Comparison of ENCODE assay signal across 23 cellular contexts in genomic region chr7:124034754-124035100, GRCh38. TPM values are rescaled to one million over a fixed set of nuclear protein-coding genes. Genes with fewer than 3 reads are reported as not detected.
A peak's percentile ranks its signal among the peaks of the same experiment; 100 is the strongest.
DNase-seq lines count a peak whose midpoint lies in the region; ATAC-seq, FAIRE-seq and TF ChIP-seq lines count a peak whose summit lies in the region.
"Had no signal": no experiment of that assay in that cellular context is flagged by ENCODE, and none has a peak within 500 bp of the region (broad histone marks: within the 10 kb centered on the region; RNA-seq: fewer than 3 reads in every experiment).

No MANE protein-coding gene starts in this region.

- no peak for ATAC-seq in HG03520 (IDR thresholded peaks at IDR 0.05; ENCODE audit: unreplicated experiment)

- H3K36me3 ChIP-seq in A673 (ENCODE audit: insufficient read depth, low read length, poor library complexity, severe bottlenecking) (no peaks in the 10 kb centered on the region), osteoblast (ENCODE audit: insufficient read depth, low read length) (no peaks in the 10 kb centered on the region), kidney (ENCODE audit: control insufficient read depth in 1 of 2, insufficient read depth in 2 of 2, low read length in 2 of 2) (no peaks in the 10 kb centered on the region)

- peak overlapping the region; percentile 77 for H3K4me3 ChIP-seq in A673 (ENCODE audit: low read depth, low read length, poor library complexity, severe bottlenecking)
- no peak overlapping the region for H3K4me3 ChIP-seq in LNCaP clone FGC (ENCODE audit: low read depth, low read length)
- no peak overlapping the region for H3K4me3 ChIP-seq in osteoblast (ENCODE audit: insufficient read depth, low read length)
- H3K4me3 ChIP-seq in kidney (ENCODE audit: low read length in 2 of 2) = no peak overlapping the region
- H3K4me3 ChIP-seq: PC-9 had no signal

- H3K27ac ChIP-seq in A673 (ENCODE audit: low read depth, low read length, poor library complexity, severe bottlenecking) = peak overlapping the region; percentile 98
- peak overlapping the region; percentile 94 for H3K27ac ChIP-seq in cingulate gyrus (ENCODE audit: low read depth, low read length)
- H3K27ac ChIP-seq in osteoblast (ENCODE audit: low read depth, low read length) = no peak overlapping the region
- H3K27ac ChIP-seq in kidney (ENCODE audit: low read depth in 2 of 2, low read length in 2 of 2) = no peak overlapping the region
- H3K27ac ChIP-seq: PC-9, RWPE1 had no signal

- DNase-seq in A673 (ENCODE audit: low spot score) (no peak), LNCaP clone FGC (ENCODE audit: low read depth) (peak; percentile 80), osteoblast (ENCODE audit: insufficient read length, low spot score, missing footprints) (peak; percentile 18), kidney glomerular epithelial cell (lab: John Stamatoyannopoulos, UW) (no peak), DMS 273 treated with DMSO at 0.1 percent for 48 hours (lab: John Stamatoyannopoulos, UW) (no peak), kidney (no peak)
- DNase-seq: CD4-positive, alpha-beta memory T cell; HFFc6; KG1; NCI-H1417; NCI-H187; NCI-H2107; NCI-H226; PC-9; SIG-M5 had no signal

- no peak overlapping the region for H3K9ac ChIP-seq in kidney (ENCODE audit: low read length in 2 of 2)

- no peak for TF ChIP-seq CTCF in A673 (conservative IDR thresholded peaks at IDR 0.05; ENCODE audit: low read depth, low read length)
- no peak for TF ChIP-seq CTCF in LNCaP clone FGC (IDR thresholded peaks at IDR 0.05; ENCODE audit: control insufficient read depth, extremely low read depth, insufficient read depth)
- TF ChIP-seq CTCF in osteoblast (IDR thresholded peaks at IDR 0.05; ENCODE audit: extremely low read depth, low read depth, low read length) = no peak
- TF ChIP-seq CTCF in kidney (IDR thresholded peaks at IDR 0.05; ENCODE audit: borderline replicate concordance, extremely low read depth, insufficient read depth) = no peak

- H3K4me2 ChIP-seq in osteoblast (ENCODE audit: insufficient read depth, low read length) = no peak overlapping the region
- H3K4me2 ChIP-seq: PC-9 had no signal

- no peaks in the 10 kb centered on the region for H4K20me1 ChIP-seq in osteoblast (ENCODE audit: insufficient read depth, low read length)

- BruUV-seq in A673 (replicated peaks; lab: Mats Ljungman, UMichigan) = TSS peak; percentile 70

- CTCF ChIA-PET in A673 (lab: Charles Lee) = no interaction called here

- FAIRE-seq in kidney (lab: Jason Lieb, UNC) = no peak
- FAIRE-seq: D721Med, G401.6, H54 had no signal

- POLR2A ChIA-PET in A673 (lab: Charles Lee; ENCODE audit: low non-redundant PET) = no interaction called here

- intact Hi-C loops in A673 (cut with micrococcal nuclease; ENCODE audit: unreplicated experiment) (loop anchor here (2.0 to 5.0 kb wide), 5 partner anchors 38 to 1732 kb away; partner anchors contain the start of gene FEZF1), kidney (cut with DNase I) (no loop called here)

- H3K27me3 ChIP-seq in A673 (replicated peaks; ENCODE audit: insufficient read depth, low read depth, low read length, poor library complexity) (no peaks in the 10 kb centered on the region), osteoblast (ENCODE audit: insufficient read depth, low read length) (peaks cover 18% of the 10 kb centered on the region)

- H3K4me1 ChIP-seq in A673 (ENCODE audit: insufficient read depth, low read length, poor library complexity, severe bottlenecking) = peaks cover 52% of the 10 kb centered on the region
- no peaks in the 10 kb centered on the region for H3K4me1 ChIP-seq in osteoblast (ENCODE audit: insufficient read depth, low read length)
- H3K4me1 ChIP-seq in kidney (ENCODE audit: control insufficient read depth in 1 of 2, insufficient read depth in 1 of 2, low read depth in 1 of 2, low read length in 2 of 2) = peaks cover 5 to 7% of the 10 kb centered on the region in 2 donors

- no peak overlapping the region for H2AFZ ChIP-seq in osteoblast (ENCODE audit: low read length)
- H2AFZ ChIP-seq: PC-9 had no signal

- no peaks in the 10 kb centered on the region for H3K9me3 ChIP-seq in A673 (ENCODE audit: low read depth, low read length, poor library complexity, severe bottlenecking)
- no peaks in the 10 kb centered on the region for H3K9me3 ChIP-seq in osteoblast (ENCODE audit: low read depth, low read length)
- H3K9me3 ChIP-seq in kidney (ENCODE audit: control insufficient read depth in 1 of 2, low read length in 2 of 2) = no peaks in the 10 kb centered on the region

- H3K79me2 ChIP-seq in osteoblast (ENCODE audit: insufficient read depth, low read length) = no peaks in the 10 kb centered on the region

RNA-seq across cellular contexts. Expression of gene TMEM229A, which starts 1.9 kb away (rescaled TPM):
- total RNA-seq in A673 (2021) (22.2 and 24.6 TPM in 2 replicates), osteoblast (not detected in 2 replicates), kidney (not detected)
- polyA plus RNA-seq in kidney (ENCODE audit: insufficient read depth, low read depth, low replicate concordance) = not detected
- total RNA-seq: CD4-positive, alpha-beta memory T cell; HFFc6; HT-29; PC-9 had no signal
- polyA plus RNA-seq: BJ; CD4-positive, alpha-beta memory T cell had no signal

Comparison
In these comparisons a context has a peak if more than half of its experiments do, and no peak if none do; other contexts are left out.
1. DNase-seq: peak in LNCaP clone FGC (single experiment) and osteoblast (single experiment); none in A673 (single experiment), kidney glomerular epithelial cell (single experiment), DMS 273 treated with DMSO at 0.1 percent for 48 hours (single experiment) and kidney (single experiment).
2. H3K27ac ChIP-seq: peak in A673 (single experiment) and cingulate gyrus (single experiment); none in osteoblast (single experiment) and kidney (0 of 2).
3. RNA of gene TMEM229A, which starts 1.9 kb away (total RNA-seq): 22.2 to 24.6 TPM in A673; not detected in kidney (single experiment) and not detected in osteoblast; every median in the first group is over 10 times any median in the second.